Comparison of ENCODE assay signal across 8 cellular contexts in the genomic region with DNA sequence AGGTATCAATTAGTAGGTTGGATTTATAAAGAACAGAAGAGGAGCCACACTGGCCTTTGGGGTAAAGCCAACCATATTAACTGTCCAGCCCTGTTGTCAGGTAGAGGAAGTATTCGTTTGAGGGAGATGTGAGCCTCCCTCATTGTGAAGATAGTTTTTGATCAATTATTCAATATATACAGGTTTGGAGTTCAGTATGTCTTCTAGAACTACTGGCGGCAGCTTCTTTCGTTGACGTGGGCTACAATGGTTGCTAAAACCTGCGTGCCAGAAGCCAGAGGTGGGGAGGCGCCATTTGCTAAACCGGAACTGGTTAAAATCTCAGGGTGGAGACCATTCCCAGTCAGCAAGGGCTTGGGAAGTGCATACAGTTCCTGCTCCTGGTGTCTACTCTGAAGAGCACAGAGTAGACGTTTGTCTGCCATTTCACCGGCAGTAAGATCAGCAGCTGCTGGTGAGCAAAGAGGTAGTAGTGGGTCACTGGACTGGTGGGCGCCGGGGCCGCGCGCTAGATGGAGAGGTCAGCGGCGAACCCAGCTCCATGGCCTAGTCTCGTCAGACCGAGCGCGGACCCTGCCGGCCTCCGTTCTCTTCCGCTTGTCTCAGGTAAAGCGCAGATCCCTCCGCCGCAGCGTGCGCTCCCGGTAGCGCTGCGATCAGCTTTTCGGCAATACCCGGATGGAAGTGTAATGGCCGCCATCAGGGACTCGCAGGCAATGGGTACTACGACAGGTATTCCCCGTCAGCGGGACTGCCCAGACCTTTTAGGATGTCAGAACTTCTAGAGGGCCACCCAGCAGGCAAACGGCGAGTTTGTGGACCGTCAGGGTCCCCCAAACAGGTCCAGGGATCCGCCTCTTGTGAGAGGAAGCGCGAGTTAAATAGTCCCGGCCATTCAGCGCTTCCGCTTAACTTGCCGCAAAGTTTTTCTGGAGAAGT. TPM values are rescaled to one million over a fixed set of nuclear protein-coding genes. Genes with fewer than 3 reads are reported as not detected.
A peak's percentile ranks its signal among the peaks of the same experiment; 100 is the strongest.
DNase-seq lines count a peak whose midpoint lies in the region; ATAC-seq and TF ChIP-seq lines count a peak whose summit lies in the region.

A gene with protein sequence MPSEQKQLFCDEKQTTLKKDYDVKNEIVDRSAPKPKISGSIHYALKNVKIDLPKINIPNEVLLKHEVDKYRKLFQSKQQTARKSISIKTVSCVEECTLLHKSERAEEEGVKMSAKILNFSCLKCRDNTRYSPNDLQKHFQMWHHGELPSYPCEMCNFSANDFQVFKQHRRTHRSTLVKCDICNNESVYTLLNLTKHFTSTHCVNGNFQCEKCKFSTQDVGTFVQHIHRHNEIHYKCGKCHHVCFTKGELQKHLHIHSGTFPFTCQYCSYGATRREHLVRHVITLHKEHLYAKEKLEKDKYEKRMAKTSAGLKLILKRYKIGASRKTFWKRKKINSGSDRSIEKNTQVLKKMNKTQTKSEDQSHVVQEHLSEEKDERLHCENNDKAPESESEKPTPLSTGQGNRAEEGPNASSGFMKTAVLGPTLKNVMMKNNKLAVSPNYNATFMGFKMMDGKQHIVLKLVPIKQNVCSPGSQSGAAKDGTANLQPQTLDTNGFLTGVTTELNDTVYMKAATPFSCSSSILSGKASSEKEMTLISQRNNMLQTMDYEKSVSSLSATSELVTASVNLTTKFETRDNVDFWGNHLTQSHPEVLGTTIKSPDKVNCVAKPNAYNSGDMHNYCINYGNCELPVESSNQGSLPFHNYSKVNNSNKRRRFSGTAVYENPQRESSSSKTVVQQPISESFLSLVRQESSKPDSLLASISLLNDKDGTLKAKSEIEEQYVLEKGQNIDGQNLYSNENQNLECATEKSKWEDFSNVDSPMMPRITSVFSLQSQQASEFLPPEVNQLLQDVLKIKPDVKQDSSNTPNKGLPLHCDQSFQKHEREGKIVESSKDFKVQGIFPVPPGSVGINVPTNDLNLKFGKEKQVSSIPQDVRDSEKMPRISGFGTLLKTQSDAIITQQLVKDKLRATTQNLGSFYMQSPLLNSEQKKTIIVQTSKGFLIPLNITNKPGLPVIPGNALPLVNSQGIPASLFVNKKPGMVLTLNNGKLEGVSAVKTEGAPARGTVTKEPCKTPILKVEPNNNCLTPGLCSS (N-terminal part only) (plus strand): TSS at position 911 of the 939 bp plus-strand sequence. CDS start 26,026 bp downstream, outside the sequence.

- H3K27me3 ChIP-seq in osteoblast (ENCODE audit: insufficient read depth, low read length) (peaks cover 16% of the 10 kb centered on the region), testis (no peaks in the 10 kb centered on the region)

- H2AFZ ChIP-seq in osteoblast (ENCODE audit: low read length), result peak within 1 kb of the TSS; percentile 100

- H3K4me3 ChIP-seq in GM08714 (ENCODE audit: low read length) (peak within 1 kb of the TSS; percentile 88), NB4 (ENCODE audit: low read depth, low read length) (peak within 1 kb of the TSS; percentile 80), osteoblast (ENCODE audit: insufficient read depth, low read length) (peak within 1 kb of the TSS; percentile 95), testis (peak within 1 kb of the TSS; percentile 71 to 98)

- H3K4me3 Mint-ChIP-seq in HFFc6, result peak within 1 kb of the TSS; percentile 96
- peak within 1 kb of the TSS; percentile 97 for H3K4me3 Mint-ChIP-seq in glutamatergic neuron (ENCODE audit: unreplicated experiment)

- H3K9me3 ChIP-seq in osteoblast (ENCODE audit: low read depth, low read length) (no peaks in the 10 kb centered on the region), testis (no peaks in the 10 kb centered on the region)

- TF ChIP-seq POLR2A in NB4 (IDR thresholded peaks at IDR 0.05; ENCODE audit: extremely low read depth, insufficient read length), result peak; percentile 94
- TF ChIP-seq POLR2A in testis (IDR thresholded peaks at IDR 0.05), result no peak

- H3K27ac Mint-ChIP-seq in HFFc6 (peak within 1 kb of the TSS; percentile 99), glutamatergic neuron (ENCODE audit: unreplicated experiment) (peak within 1 kb of the TSS; percentile 93)
- peak within 1 kb of the TSS; percentile 99 to 100 for H3K27ac Mint-ChIP-seq in activated naive CD4-positive, alpha-beta T cell treated with anti-CD3 and anti-CD28 coated beads, Interleukin-2, amount 50 U/mL, for 72 hours

- H3K36me3 Mint-ChIP-seq in HFFc6 (ENCODE audit: low read depth) (0 out of 2 replicates have a peak, but pooled peaks cover 4% of the 10 kb centered on the region), glutamatergic neuron (ENCODE audit: unreplicated experiment) (no peaks in the 10 kb centered on the region)
- H3K36me3 Mint-ChIP-seq in activated naive CD4-positive, alpha-beta T cell treated with anti-CD3 and anti-CD28 coated beads, Interleukin-2, amount 50 U/mL, for 72 hours, result peaks cover 26 to 29% of the 10 kb centered on the region in 2 donors

- H3K27me3 Mint-ChIP-seq in HFFc6 (ENCODE audit: insufficient read depth) (peaks cover under 1% of the 10 kb centered on the region; the same call in 1 of the 2 replicates), glutamatergic neuron (ENCODE audit: unreplicated experiment) (peaks cover 4% of the 10 kb centered on the region)

- peak; percentile 83 to 88 for ATAC-seq in activated naive CD4-positive, alpha-beta T cell treated with anti-CD3 and anti-CD28 coated beads, Interleukin-2, amount 50 U/mL, for 72 hours

- TF ChIP-seq CTCF in HFFc6 (IDR thresholded peaks at IDR 0.05) (no peak), NB4 (IDR thresholded peaks at IDR 0.05; ENCODE audit: low read depth, low read length) (no peak), glutamatergic neuron (IDR thresholded peaks at IDR 0.05; ENCODE audit: partially characterized antibody, unreplicated experiment) (no peak), osteoblast (IDR thresholded peaks at IDR 0.05; ENCODE audit: extremely low read depth, low read depth, low read length) (no peak), testis (IDR thresholded peaks at IDR 0.05) (peak in 1 of 3 experiments; percentile 4)

- H3K27ac ChIP-seq in osteoblast (ENCODE audit: low read depth, low read length) (peak within 1 kb of the TSS; percentile 97), testis (peak within 1 kb of the TSS; percentile 93 to 99)

- no peaks in the 10 kb centered on the region for H3K36me3 ChIP-seq in osteoblast (ENCODE audit: insufficient read depth, low read length)
- no peaks in the 10 kb centered on the region for H3K36me3 ChIP-seq in testis (ENCODE audit: low read depth, missing control alignments)

- peaks cover 45% of the 10 kb centered on the region for H3K4me1 Mint-ChIP-seq in HFFc6 (ENCODE audit: low read depth)
- peaks cover 8% of the 10 kb centered on the region for H3K4me1 Mint-ChIP-seq in glutamatergic neuron (ENCODE audit: low read depth, unreplicated experiment)

- DNase-seq in HFFc6 (peak; percentile 94), NB4 (ENCODE audit: low read depth) (peak; percentile 99), SKM-1 (lab: John Stamatoyannopoulos, UW; ENCODE audit: unreplicated experiment) (peak; percentile 83), glutamatergic neuron (peak; percentile 86), osteoblast (ENCODE audit: insufficient read length, low spot score, missing footprints) (peak; percentile 93), testis (peak; percentile 97)
- peak; percentile 83 to 92 for DNase-seq in activated naive CD4-positive, alpha-beta T cell treated with anti-CD3 and anti-CD28 coated beads, Interleukin-2, amount 50 U/mL, for 72 hours (ENCODE audit: low spot score in 2 of 2)

- peak within 1 kb of the TSS; percentile 90 for H3K4me2 ChIP-seq in osteoblast (ENCODE audit: insufficient read depth, low read length)

- intact Hi-C loops in testis (cut with DNase I; ENCODE audit: low total_unique reads), result no loop called here

- H3K79me2 ChIP-seq in osteoblast (ENCODE audit: insufficient read depth, low read length), result peaks cover 11% of the 10 kb centered on the region

- 6 to 30% methylated on average over 10 to 48 of the region's 48 CpGs for WGBS in testis, 2 donors

- H4K20me1 ChIP-seq in osteoblast (ENCODE audit: insufficient read depth, low read length), result no peaks in the 10 kb centered on the region

- no peaks in the 10 kb centered on the region for H3K9me3 Mint-ChIP-seq in HFFc6
- H3K9me3 Mint-ChIP-seq in activated naive CD4-positive, alpha-beta T cell treated with anti-CD3 and anti-CD28 coated beads, Interleukin-2, amount 50 U/mL, for 72 hours, result no peaks in the 10 kb centered on the region
- peaks cover 17% of the 10 kb centered on the region for H3K9me3 Mint-ChIP-seq in glutamatergic neuron (ENCODE audit: unreplicated experiment)

- H3K4me1 ChIP-seq in osteoblast (ENCODE audit: insufficient read depth, low read length), result peaks cover 12% of the 10 kb centered on the region
- no peaks in the 10 kb centered on the region for H3K4me1 ChIP-seq in testis

RNA-seq across cellular contexts. Expression of the gene that starts here (rescaled TPM):
- 1 to 10 TPM; 4.0 to 6.5 (median 5.3) TPM for total RNA-seq in HFFc6 (2021; fragmentation: NEBNext Ultra II Directional; extraction: Animal tissue kit (Norgen Biotek cat#: 25700))
- 10 to 100 TPM; 16.4 to 20.1 TPM for total RNA-seq in activated naive CD4-positive, alpha-beta T cell treated with anti-CD3 and anti-CD28 coated beads, Interleukin-2, amount 50 U/mL, for 72 hours
- total RNA-seq in glutamatergic neuron (ENCODE audit: unreplicated experiment) (39.0 TPM), osteoblast (13.4 and 15.6 TPM in 2 replicates), testis (10 to 100 TPM; 81.3 to 88.0 TPM)
- polyA plus RNA-seq in testis (ENCODE audit: insufficient read depth, low read depth, low replicate concordance), result 14.5 TPM

Comparison
In these comparisons a context has a peak if more than half of its experiments do, and no peak if none do; other contexts are left out.
1. Peak in every context shown above with its lines: DNase-seq, ATAC-seq, H3K4me3 ChIP-seq and H3K27ac ChIP-seq.